Comparison of ENCODE assay signal across 9 cellular contexts in the genomic region with DNA sequence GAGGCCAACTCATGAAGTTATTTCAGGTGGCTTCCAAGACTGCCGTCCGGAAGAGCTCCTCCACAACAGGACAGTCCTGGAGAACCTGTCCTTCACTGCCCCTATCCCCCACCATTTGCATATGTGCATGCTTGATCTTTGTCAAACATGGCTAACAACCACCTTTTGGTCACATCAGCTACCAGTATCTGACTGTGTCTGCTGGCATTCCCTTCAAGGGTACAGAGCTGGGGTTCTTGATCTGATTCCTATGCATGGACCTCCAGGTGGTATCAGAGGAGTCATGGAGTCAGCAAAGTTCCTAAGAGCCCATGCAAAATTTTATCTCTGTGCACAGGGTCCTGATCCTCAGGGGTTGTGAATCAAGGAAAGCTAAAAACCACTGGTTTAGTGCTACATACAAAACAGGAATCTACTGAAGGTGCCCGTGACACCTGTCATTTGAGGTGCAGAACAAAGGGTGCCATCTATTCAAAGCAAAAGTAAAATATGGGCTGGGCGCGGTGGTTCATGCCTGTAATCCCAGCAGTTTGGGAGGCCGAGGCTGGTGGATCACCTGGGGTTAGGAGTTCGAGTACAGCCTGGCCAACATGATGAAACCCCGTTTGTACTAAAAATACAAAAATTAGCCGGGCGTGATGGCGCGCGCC. TPM values are rescaled to one million over a fixed set of nuclear protein-coding genes. Genes with fewer than 3 reads are reported as not detected.
DNase-seq lines count a peak whose midpoint lies in the region; ATAC-seq and TF ChIP-seq lines count a peak whose summit lies in the region.
"Had no signal": no experiment of that assay in that cellular context is flagged by ENCODE, and none has a peak within 500 bp of the region (broad histone marks: within the 10 kb centered on the region; RNA-seq: fewer than 3 reads in every experiment).

No MANE protein-coding gene starts in this region.

- H3K9me3 Mint-ChIP-seq in stimulated activated naive B cell treated with anti-CD40 and anti-IgM and Interleukin-4, amounts not matched to agents 10 μg/mL and 1 μg/mL and 100 μg/mL, for 72 hours = no peaks in the 10 kb centered on the region

- H3K9me3 ChIP-seq in heart left ventricle = no peaks in the 10 kb centered on the region
- no peaks in the 10 kb centered on the region for H3K9me3 ChIP-seq in T-helper 17 cell (ENCODE audit: control insufficient read depth, low read length, poor library complexity, severe bottlenecking)
- H3K9me3 ChIP-seq in MM.1S (replicated peaks; ENCODE audit: insufficient read depth, low read length) = no peaks in the 10 kb centered on the region

- no peak overlapping the region for H3K9ac ChIP-seq in MM.1S (ENCODE audit: low read length)

- H3K9me2 ChIP-seq in MM.1S (replicated peaks; ENCODE audit: insufficient read depth, low read length) = no peaks in the 10 kb centered on the region

- H3K36me3 Mint-ChIP-seq in T-helper 17 cell (ENCODE audit: low read depth) = no peaks in the 10 kb centered on the region
- peaks cover 22 to 26% of the 10 kb centered on the region in 2 donors for H3K36me3 Mint-ChIP-seq in stimulated activated naive B cell treated with anti-CD40 and anti-IgM and Interleukin-4, amounts not matched to agents 10 μg/mL and 1 μg/mL and 100 μg/mL, for 72 hours

- DNase-seq in heart left ventricle = no peak
- DNase-seq in Right ventricle myocardium inferior (ENCODE audit: missing footprints) = no peak
- DNase-seq in T-helper 17 cell = no peak
- no peak for DNase-seq in stimulated activated naive B cell treated with anti-CD40 and anti-IgM and Interleukin-4, amounts not matched to agents 10 μg/mL and 1 μg/mL and 100 μg/mL, for 72 hours
- DNase-seq in MM.1S = no peak

- 83 to 91% (median 90%) methylated on average over 13 of the region's 13 CpGs for WGBS in heart left ventricle, 4 donors

- H3K27me3 Mint-ChIP-seq in T-helper 17 cell = no peaks in the 10 kb centered on the region
- no peaks in the 10 kb centered on the region for H3K27me3 Mint-ChIP-seq in stimulated activated naive B cell treated with anti-CD40 and anti-IgM and Interleukin-4, amounts not matched to agents 10 μg/mL and 1 μg/mL and 100 μg/mL, for 72 hours

- TF ChIP-seq CTCF in heart left ventricle (IDR thresholded peaks at IDR 0.05) = no peak
- no peak for TF ChIP-seq CTCF in MM.1S (IDR thresholded peaks at IDR 0.05; ENCODE audit: low read length)

- no peaks in the 10 kb centered on the region for H3F3A ChIP-seq in MM.1S (ENCODE audit: insufficient read depth, low read length)

- peak overlapping the region; percentile 70 for H3K4me3 Mint-ChIP-seq in T-helper 17 cell
- peak overlapping the region; percentile 57 to 93 for H3K4me3 Mint-ChIP-seq in stimulated activated naive B cell treated with anti-CD40 and anti-IgM and Interleukin-4, amounts not matched to agents 10 μg/mL and 1 μg/mL and 100 μg/mL, for 72 hours

- peaks cover 50% of the 10 kb centered on the region for H3K4me1 Mint-ChIP-seq in T-helper 17 cell
- H3K4me1 Mint-ChIP-seq in stimulated activated naive B cell treated with anti-CD40 and anti-IgM and Interleukin-4, amounts not matched to agents 10 μg/mL and 1 μg/mL and 100 μg/mL, for 72 hours = peaks cover 34 to 78% of the 10 kb centered on the region in 2 donors

- H2AFZ ChIP-seq in MM.1S (ENCODE audit: low read length) = no peak overlapping the region

- H3K36me3 ChIP-seq in heart left ventricle = no peaks in the 10 kb centered on the region
- H3K36me3 ChIP-seq in MM.1S (replicated peaks; ENCODE audit: insufficient read depth, low read length) = no peaks in the 10 kb centered on the region

- peaks cover 84% of the 10 kb centered on the region for H3K79me2 ChIP-seq in MM.1S (ENCODE audit: low read length)

- peak overlapping the region; percentile 93 for H3K27ac Mint-ChIP-seq in T-helper 17 cell
- H3K27ac Mint-ChIP-seq in stimulated activated naive B cell treated with anti-CD40 and anti-IgM and Interleukin-4, amounts not matched to agents 10 μg/mL and 1 μg/mL and 100 μg/mL, for 72 hours = peak overlapping the region; percentile 72

- H4K20me1 ChIP-seq in MM.1S (ENCODE audit: insufficient read depth, low read length) = no peaks in the 10 kb centered on the region

- ATAC-seq in heart left ventricle (no peak), Right ventricle myocardium inferior (no peak), T-helper 17 cell (no peak), esophagus mucosa (peak; percentile 3), GM19328 (IDR thresholded peaks at IDR 0.05; ENCODE audit: unreplicated experiment) (no peak), GM18498 (IDR thresholded peaks at IDR 0.05; ENCODE audit: unreplicated experiment) (no peak)
- ATAC-seq in stimulated activated naive B cell treated with anti-CD40 and anti-IgM and Interleukin-4, amounts not matched to agents 10 μg/mL and 1 μg/mL and 100 μg/mL, for 72 hours (replicated peaks) = no peak

- no peaks in the 10 kb centered on the region for H3K27me3 ChIP-seq in heart left ventricle
- no peaks in the 10 kb centered on the region for H3K27me3 ChIP-seq in MM.1S (replicated peaks; ENCODE audit: insufficient read depth, low read length)

- H3K4me3 ChIP-seq in heart left ventricle (peak overlapping the region in 3 of 12 donors; percentile 2 to 18 (median 4)), MM.1S (ENCODE audit: low read length) (no peak overlapping the region)

- no peak for TF ChIP-seq POLR2A in heart left ventricle (IDR thresholded peaks at IDR 0.05)

- H3K27ac ChIP-seq in heart left ventricle (peak overlapping the region in 10 of 12 donors; percentile 11 to 98 (median 66)), MM.1S (ENCODE audit: low read length) (no peak overlapping the region)
- H3K27ac ChIP-seq: C4-2B had no signal

- H3K4me1 ChIP-seq in heart left ventricle (peaks cover 4 to 86% (median 56%) of the 10 kb centered on the region in 12 donors), MM.1S (ENCODE audit: low read length) (0 out of 2 replicates have a peak, but pooled peaks cover 8% of the 10 kb centered on the region)

- no peak overlapping the region for H3K4me2 ChIP-seq in MM.1S (ENCODE audit: low read depth, low read length)

- intact Hi-C loops in heart left ventricle (cut with DNase I) = loop anchor here in 1 of 10 donors (2.0 kb wide), 1 partner anchor 23 kb away; no protein-coding TSS in a partner anchor
- intact Hi-C loops in Right ventricle myocardium inferior (cut with DNase I) = loop anchor here (2.0 kb wide), 1 partner anchor 15 kb away; no protein-coding TSS in a partner anchor

RNA-seq across cellular contexts. Expression of a gene that starts 3.8 kb away (rescaled TPM):
- 100 to 1,000 TPM in 1 of 9 donors, 10 to 100 TPM in 8; 47.5 to 113 (median 72.7) TPM for total RNA-seq in heart left ventricle
- polyA plus RNA-seq in heart left ventricle = 10 to 100 TPM; 26.6 to 53.1 TPM
- total RNA-seq in Right ventricle myocardium inferior = 99.2 TPM
- total RNA-seq in T-helper 17 cell = 10 to 100 TPM; 45.5 to 49.4 TPM
- total RNA-seq in esophagus mucosa = 14.4 TPM

RNA-seq across cellular contexts. Expression of a gene that starts 34.6 kb away (rescaled TPM):
- total RNA-seq in heart left ventricle (10 to 100 TPM; 17.3 to 27.7 (median 20.2) TPM), Right ventricle myocardium inferior (26.9 TPM), T-helper 17 cell (1 to 10 TPM; 5.0 to 8.5 TPM), esophagus mucosa (13.0 TPM)
- 10 to 100 TPM; 12.6 to 18.5 TPM for polyA plus RNA-seq in heart left ventricle
